Comparison of ENCODE assay signal across 10 cellular contexts in genomic region chr2:119862127-119862889, GRCh38.
A peak's percentile ranks its signal among the peaks of the same experiment; 100 is the strongest.
DNase-seq lines count a peak whose midpoint lies in the region; ATAC-seq lines count a peak whose summit lies in the region.
"Had no signal": no experiment of that assay in that cellular context is flagged by ENCODE, and none has a peak within 500 bp of the region (broad histone marks: within the 10 kb centered on the region; RNA-seq: fewer than 3 reads in every experiment).

No MANE protein-coding gene starts in this region.

- peaks cover 18% of the 10 kb centered on the region for H3K36me3 Mint-ChIP-seq in activated CD4-positive, alpha-beta T cell treated with anti-CD3 and anti-CD28 coated beads, Interleukin-2, amount 10 ng/mL, durations not matched to agents 24 days and 14 days (ENCODE audit: low read depth)
- H3K36me3 Mint-ChIP-seq in stimulated activated effector memory CD8-positive, alpha-beta T cell treated with anti-CD3 and anti-CD28 coated beads, Interleukin-12 subunit alpha, Interleukin-12 subunit beta, amount 100 ng/mL, for 72 hours, result no peaks in the 10 kb centered on the region

- peaks cover 40% of the 10 kb centered on the region for H3K4me1 Mint-ChIP-seq in activated CD4-positive, alpha-beta T cell treated with anti-CD3 and anti-CD28 coated beads, Interleukin-2, amount 10 ng/mL, durations not matched to agents 24 days and 14 days
- peaks cover 40% of the 10 kb centered on the region for H3K4me1 Mint-ChIP-seq in stimulated activated effector memory CD8-positive, alpha-beta T cell treated with anti-CD3 and anti-CD28 coated beads, Interleukin-12 subunit alpha, Interleukin-12 subunit beta, amount 100 ng/mL, for 72 hours

- intact Hi-C loops in activated CD4-positive, alpha-beta T cell treated with anti-CD3 and anti-CD28 coated beads, Interleukin-2, amount 10 ng/mL, durations not matched to agents 24 days and 14 days (cut with micrococcal nuclease), result loop anchor here (1.0 to 5.0 kb wide), 4 partner anchors 66 to 315 kb away; partner anchors contain the start of genes EPB41L5 and PTPN4

- peak overlapping the region; percentile 56 for H3K4me3 Mint-ChIP-seq in activated CD4-positive, alpha-beta T cell treated with anti-CD3 and anti-CD28 coated beads, Interleukin-2, amount 10 ng/mL, durations not matched to agents 24 days and 14 days
- H3K4me3 Mint-ChIP-seq in stimulated activated effector memory CD8-positive, alpha-beta T cell treated with anti-CD3 and anti-CD28 coated beads, Interleukin-12 subunit alpha, Interleukin-12 subunit beta, amount 100 ng/mL, for 72 hours, result peak overlapping the region; percentile 19
- H3K4me3 Mint-ChIP-seq: type B pancreatic cell had no signal

- ATAC-seq in GM21825 (IDR thresholded peaks at IDR 0.05; ENCODE audit: unreplicated experiment), result peak; percentile 70
- peak; percentile 76 for ATAC-seq in HG03469 (IDR thresholded peaks at IDR 0.05; ENCODE audit: unreplicated experiment)
- ATAC-seq in stimulated activated effector memory CD8-positive, alpha-beta T cell treated with anti-CD3 and anti-CD28 coated beads, Interleukin-12 subunit alpha, Interleukin-12 subunit beta, amount 100 ng/mL, for 72 hours, result peak; percentile 95

- peak overlapping the region; percentile 62 for H3K27ac Mint-ChIP-seq in activated CD4-positive, alpha-beta T cell treated with anti-CD3 and anti-CD28 coated beads, Interleukin-2, amount 10 ng/mL, durations not matched to agents 24 days and 14 days
- no peak overlapping the region for H3K27ac Mint-ChIP-seq in stimulated activated effector memory CD8-positive, alpha-beta T cell treated with anti-CD3 and anti-CD28 coated beads, Interleukin-12 subunit alpha, Interleukin-12 subunit beta, amount 100 ng/mL, for 72 hours
- H3K27ac Mint-ChIP-seq: type B pancreatic cell had no signal

- H3K9me3 Mint-ChIP-seq in activated CD4-positive, alpha-beta T cell treated with anti-CD3 and anti-CD28 coated beads, Interleukin-2, amount 10 ng/mL, durations not matched to agents 24 days and 14 days, result no peaks in the 10 kb centered on the region
- H3K9me3 Mint-ChIP-seq in stimulated activated effector memory CD8-positive, alpha-beta T cell treated with anti-CD3 and anti-CD28 coated beads, Interleukin-12 subunit alpha, Interleukin-12 subunit beta, amount 100 ng/mL, for 72 hours, result no peaks in the 10 kb centered on the region
- H3K9me3 Mint-ChIP-seq: type B pancreatic cell had no signal

- H3K27me3 Mint-ChIP-seq in activated CD4-positive, alpha-beta T cell treated with anti-CD3 and anti-CD28 coated beads, Interleukin-2, amount 10 ng/mL, durations not matched to agents 24 days and 14 days, result no peaks in the 10 kb centered on the region
- H3K27me3 Mint-ChIP-seq: type B pancreatic cell had no signal

- peak; percentile 64 for DNase-seq in activated CD4-positive, alpha-beta T cell treated with anti-CD3 and anti-CD28 coated beads, Interleukin-2, amount 10 ng/mL, durations not matched to agents 24 days and 14 days
- DNase-seq in activated CD4-positive, alpha-beta T cell treated with anti-CD3 and anti-CD28 coated beads, Interleukin-2, amount 50 U/mL, for 4 hours, result no peak
- DNase-seq in stimulated activated effector memory CD8-positive, alpha-beta T cell treated with anti-CD3 and anti-CD28 coated beads, Interleukin-12 subunit alpha, Interleukin-12 subunit beta, amount 100 ng/mL, for 72 hours (ENCODE audit: low spot score in 2 of 2), result no peak
- no peak for DNase-seq in dedifferentiated amniotic fluid mesenchymal stem cell (ENCODE audit: extremely low spot score)
- no peak for DNase-seq in NCI-H2081 treated with DMSO at 0.1 percent for 48 hours (lab: John Stamatoyannopoulos, UW)
- DNase-seq in DMS 273 (lab: John Stamatoyannopoulos, UW; ENCODE audit: unreplicated experiment), result no peak
- DNase-seq: SJCRH30 had no signal
